8 cellular contexts compared by ENCODE assay signal in genomic region chr12:122097641-122098364, GRCh38. TPM values are rescaled to one million over a fixed set of nuclear protein-coding genes. Genes with fewer than 3 reads are reported as not detected.
DNase-seq lines count a peak whose midpoint lies in the region; ATAC-seq and TF ChIP-seq lines count a peak whose summit lies in the region.

No MANE protein-coding gene starts in this region.

- peak overlapping the region; percentile 24 to 75 (median 45); a peak in 20 of 22 replicates for H3K9ac ChIP-seq in BLaER1 treated with 17β-estradiol and CSF1 and Interleukin-3, amounts not matched to agents 10 nM and 100 nM

- peak; percentile 84 for DNase-seq in NCI-H146 treated with DMSO at 0.1 percent for 48 hours (lab: John Stamatoyannopoulos, UW; ENCODE audit: unreplicated experiment)
- DNase-seq in breast epithelium (ENCODE audit: low spot score in 2 of 2) = peak in 1 of 2 donors; percentile 65
- DNase-seq in lung (ENCODE audit: low spot score) = peak; percentile 83
- DNase-seq in type B pancreatic cell (ENCODE audit: extremely low spot score, unreplicated experiment) = no peak
- no peak for DNase-seq in A172 (ENCODE audit: low spot score)
- DNase-seq in GM13977 (ENCODE audit: low spot score) = no peak

- peaks cover 76 to 95% (median 86%) of the 10 kb centered on the region in 10 experiments for H3K4me1 ChIP-seq in BLaER1 treated with 17β-estradiol and CSF1 and Interleukin-3, amounts not matched to agents 10 nM and 100 nM
- peaks cover 0 to 31% of the 10 kb centered on the region in 2 donors for H3K4me1 ChIP-seq in breast epithelium
- peaks cover 22 to 51% of the 10 kb centered on the region in 2 donors for H3K4me1 ChIP-seq in lung (ENCODE audit: control insufficient read depth in 2 of 2, insufficient read depth in 2 of 2, low read length in 2 of 2)

- H3K4me3 ChIP-seq in BLaER1 treated with 17β-estradiol and CSF1 and Interleukin-3, amounts not matched to agents 10 nM and 100 nM = peak overlapping the region in 5 of 10 experiments; percentile 4 to 41 (median 30); a peak in 6 of 20 replicates
- H3K4me3 ChIP-seq in breast epithelium (peak overlapping the region in 1 of 3 donors; percentile 26), lung (no peak overlapping the region)

- H3K27ac Mint-ChIP-seq in type B pancreatic cell = peak overlapping the region; percentile 94

- ATAC-seq in lung (ENCODE audit: insufficient read depth, low FRiP score) (peak; percentile 87), GM21717 (IDR thresholded peaks at IDR 0.05; ENCODE audit: unreplicated experiment) (no peak)

- H3K9me3 Mint-ChIP-seq in type B pancreatic cell = peaks cover 3% of the 10 kb centered on the region

- in situ Hi-C loops in GM13977 (cut with MboI; ENCODE audit: low pct_unique_long_range_greater_than_20kb, low sequenced_read_pairs, unreplicated experiment) = no loop called here

- peak overlapping the region; percentile 75 to 90 (median 86) for H3K4me2 ChIP-seq in BLaER1 treated with 17β-estradiol and CSF1 and Interleukin-3, amounts not matched to agents 10 nM and 100 nM

- no peak for TF ChIP-seq CTCF in breast epithelium (IDR thresholded peaks at IDR 0.05)
- TF ChIP-seq CTCF in lung (IDR thresholded peaks at IDR 0.05; ENCODE audit: control extremely low read depth, extremely low read depth) = no peak
- no peak for TF ChIP-seq CTCF in type B pancreatic cell (conservative IDR thresholded peaks at IDR 0.05)
- no peak for TF ChIP-seq CTCF in GM13977 (IDR thresholded peaks at IDR 0.05; ENCODE audit: extremely low read depth, insufficient read depth, missing control alignments)

- no peaks in the 10 kb centered on the region for H3K27me3 Mint-ChIP-seq in type B pancreatic cell

- 40 to 61% methylated on average over 8 of the region's 8 CpGs for WGBS in lung, 2 donors

- intact Hi-C loops in breast epithelium (cut with DNase I; ENCODE audit: low total_unique reads) = no loop called here

- H3K36me3 ChIP-seq in BLaER1 treated with 17β-estradiol and CSF1 and Interleukin-3, amounts not matched to agents 10 nM and 100 nM = peaks cover 0 to 12% (median 0%) of the 10 kb centered on the region in 11 experiments; a peak in 4 of 22 replicates
- H3K36me3 ChIP-seq in breast epithelium (no peaks in the 10 kb centered on the region), lung (ENCODE audit: control insufficient read depth in 2 of 2, insufficient read depth in 2 of 2, low read length in 2 of 2) (no peaks in the 10 kb centered on the region)

- H3K4me3 Mint-ChIP-seq in type B pancreatic cell = peak overlapping the region; percentile 67

- peaks cover 7% of the 10 kb centered on the region for H3K36me3 Mint-ChIP-seq in type B pancreatic cell

- H3K27ac ChIP-seq in BLaER1 treated with 17β-estradiol and CSF1 and Interleukin-3, amounts not matched to agents 10 nM and 100 nM = peak overlapping the region; percentile 16 to 83 (median 65); a peak in 20 of 22 replicates
- H3K27ac ChIP-seq in breast epithelium (peak overlapping the region; percentile 86 to 87), lung (ENCODE audit: low read depth in 1 of 2, low read length in 1 of 2) (peak overlapping the region; percentile 73 to 92)

- H3K4me1 Mint-ChIP-seq in type B pancreatic cell (ENCODE audit: unreplicated experiment) = peaks cover 37% of the 10 kb centered on the region

- no peaks in the 10 kb centered on the region for H3K27me3 ChIP-seq in BLaER1 treated with 17β-estradiol and CSF1 and Interleukin-3, amounts not matched to agents 10 nM and 100 nM
- H3K27me3 ChIP-seq in breast epithelium = no peaks in the 10 kb centered on the region
- H3K27me3 ChIP-seq in lung (ENCODE audit: control insufficient read depth, insufficient read depth) = no peaks in the 10 kb centered on the region

- H4K20me1 ChIP-seq in BLaER1 treated with 17β-estradiol and CSF1 and Interleukin-3, amounts not matched to agents 10 nM and 100 nM = peaks cover 71 to 100% (median 98%) of the 10 kb centered on the region in 11 experiments

- no peaks in the 10 kb centered on the region; a peak in 2 of 22 replicates for H3K9me3 ChIP-seq in BLaER1 treated with 17β-estradiol and CSF1 and Interleukin-3, amounts not matched to agents 10 nM and 100 nM (replicated peaks in 1 of 11)
- H3K9me3 ChIP-seq in breast epithelium (no peaks in the 10 kb centered on the region), lung (ENCODE audit: control insufficient read depth in 2 of 2, insufficient read depth in 1 of 2, low read length in 1 of 2) (no peaks in the 10 kb centered on the region)

- TF ChIP-seq POLR2A in breast epithelium (IDR thresholded peaks at IDR 0.05) = no peak

RNA-seq across cellular contexts. Expression of gene MLXIP, which starts 19.2 kb away (rescaled TPM):
- total RNA-seq in breast epithelium = 10 to 100 TPM; 21.1 to 31.1 (median 28.2) TPM
- total RNA-seq in lung = 10 to 100 TPM; 47.0 to 58.8 TPM
- polyA plus RNA-seq in lung = 10 to 100 TPM; 29.1 to 30.5 TPM
- 28.4 and 44.5 TPM in 2 replicates for total RNA-seq in type B pancreatic cell (ENCODE audit: low replicate concordance)
- 5.4 and 10.1 TPM in 2 replicates for total RNA-seq in A172 (2014; rRNA removed; shearing (Covaris generic))

Comparison
In these comparisons a context has a peak if more than half of its experiments do, and no peak if none do; other contexts are left out.
1. DNase-seq: peak in NCI-H146 treated with DMSO at 0.1 percent for 48 hours (single experiment) and lung (single experiment); none in type B pancreatic cell (single experiment), A172 (single experiment) and GM13977 (single experiment).
2. Peak in every context shown above with its lines, with median percentiles within 50 percentile points of each other: H3K27ac ChIP-seq.